9 cellular contexts compared by ENCODE assay signal in the genomic region with DNA sequence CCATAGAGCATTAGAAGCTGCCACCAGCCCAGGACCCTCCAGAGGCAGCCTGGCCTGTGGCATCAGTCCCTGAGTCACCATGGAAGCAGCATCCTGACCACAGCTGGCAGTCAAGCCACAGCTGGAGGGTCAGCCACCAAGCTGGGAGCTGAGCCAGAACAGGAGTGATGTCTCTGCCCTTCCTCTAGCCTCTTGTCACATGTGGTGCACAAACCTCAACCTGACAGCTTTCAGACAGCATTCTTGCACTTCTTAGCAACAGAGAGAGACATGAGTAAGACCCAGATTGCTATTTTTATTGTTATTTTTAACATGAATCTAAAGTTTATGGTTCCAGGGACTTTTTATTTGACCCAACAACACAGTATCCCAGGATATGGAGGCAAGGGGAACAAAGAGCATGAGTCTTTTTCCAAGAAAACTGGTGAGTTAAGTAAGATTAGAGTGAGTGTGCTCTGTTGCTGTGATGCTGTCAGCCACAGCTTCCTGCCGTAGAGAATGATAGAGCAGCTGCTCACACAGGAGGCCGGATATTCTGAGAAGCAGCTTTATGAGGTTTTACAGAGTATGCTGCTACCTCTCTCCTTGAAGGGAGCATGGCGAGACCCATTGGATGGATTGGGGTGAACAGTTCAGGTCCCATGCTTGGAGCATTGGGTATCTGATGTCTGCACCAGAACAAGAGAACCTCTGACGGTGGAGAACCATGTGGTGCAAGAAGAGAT. TPM values are rescaled to one million over a fixed set of nuclear protein-coding genes. Genes with fewer than 3 reads are reported as not detected.
DNase-seq lines count a peak whose midpoint lies in the region; ATAC-seq and TF ChIP-seq lines count a peak whose summit lies in the region.
"Had no signal": no experiment of that assay in that cellular context is flagged by ENCODE, and none has a peak within 500 bp of the region (broad histone marks: within the 10 kb centered on the region; RNA-seq: fewer than 3 reads in every experiment).

No MANE protein-coding gene starts in this region.

- peak; percentile 83 for ATAC-seq in CD8-positive, alpha-beta T cell
- ATAC-seq in GM19467 (IDR thresholded peaks at IDR 0.05; ENCODE audit: unreplicated experiment) (peak; percentile 92), HG03460 (IDR thresholded peaks at IDR 0.05; ENCODE audit: unreplicated experiment) (peak; percentile 94), left lobe of liver (peak; percentile 26)
- peak; percentile 86 for ATAC-seq in activated CD8-positive, alpha-beta T cell treated with anti-CD3 and anti-CD28 coated beads, Interleukin-2, amount 10 ng/mL, durations not matched to agents 7 days and 5 days

- peak overlapping the region; percentile 61 for H3K4me3 Mint-ChIP-seq in CD8-positive, alpha-beta T cell
- H3K4me3 Mint-ChIP-seq in activated CD8-positive, alpha-beta T cell treated with anti-CD3 and anti-CD28 coated beads, Interleukin-2, amount 10 ng/mL, durations not matched to agents 7 days and 5 days = peak overlapping the region; percentile 54

- CTCF ChIA-PET in CD8-positive, alpha-beta T cell (lab: Charles Lee) = interaction anchor here (0.8 to 5.4 kb wide), 22 partner anchors 12 to 104 kb away, joined by 3 to 57 read pairs (median 5); a partner anchor contains a TSS
- CTCF ChIA-PET in activated CD8-positive, alpha-beta T cell treated with anti-CD3 and anti-CD28 coated beads, Interleukin-2, amount 10 ng/mL, durations not matched to agents 7 days and 5 days (lab: Charles Lee) = interaction anchor here (0.9 to 6.9 kb wide), 27 partner anchors 11 to 490 kb away, joined by 3 to 59 read pairs (median 5); a partner anchor contains a TSS

- intact Hi-C loops in CD8-positive, alpha-beta T cell (cut with DNase I, micrococcal nuclease) = loop anchor here (1.0 to 5.0 kb wide), 6 partner anchors 12 to 104 kb away; no protein-coding TSS in a partner anchor

- POLR2A ChIA-PET in CD8-positive, alpha-beta T cell (lab: Charles Lee) = interaction anchor here (0.9 to 6.3 kb wide), 24 partner anchors 8 to 110 kb away, joined by 3 to 44 read pairs (median 4); a partner anchor contains a TSS
- POLR2A ChIA-PET in activated CD8-positive, alpha-beta T cell treated with anti-CD3 and anti-CD28 coated beads, Interleukin-2, amount 10 ng/mL, durations not matched to agents 7 days and 5 days (lab: Charles Lee) = interaction anchor here (0.9 to 4.3 kb wide), 17 partner anchors 8 to 110 kb away, joined by 3 to 50 read pairs (median 4); a partner anchor contains a TSS

- peak overlapping the region; percentile 61 for H3K27ac ChIP-seq in CD8-positive, alpha-beta T cell (ENCODE audit: low read depth, low read length)
- H3K27ac ChIP-seq: epithelial cell of prostate had no signal

- H3K4me3 ChIP-seq in CD8-positive, alpha-beta T cell (ENCODE audit: low read depth, low read length) = no peak overlapping the region

- H3K27me3 ChIP-seq in CD8-positive, alpha-beta T cell (ENCODE audit: insufficient read depth, low read length) = no peaks in the 10 kb centered on the region

- peak in 6 of 7 experiments; percentile 39 to 81 (median 65) for DNase-seq in CD8-positive, alpha-beta T cell
- peak; percentile 91 for DNase-seq in activated CD8-positive, alpha-beta T cell treated with anti-CD3 and anti-CD28 coated beads, Interleukin-2, amount 10 ng/mL, durations not matched to agents 7 days and 5 days
- DNase-seq in left lobe of liver (ENCODE audit: low spot score) = no peak
- DNase-seq in NCI-H1092 (lab: John Stamatoyannopoulos, UW) = no peak
- no peak for DNase-seq in GM19240 (ENCODE audit: insufficient read length, low spot score)
- no peak for DNase-seq in dedifferentiated amniotic fluid mesenchymal stem cell (ENCODE audit: extremely low spot score)

- H3K36me3 ChIP-seq in CD8-positive, alpha-beta T cell (ENCODE audit: insufficient read depth, low read length) = peaks cover 66% of the 10 kb centered on the region

- peaks cover 95% of the 10 kb centered on the region for H3K4me1 Mint-ChIP-seq in CD8-positive, alpha-beta T cell (ENCODE audit: low read depth)
- peaks cover 99% of the 10 kb centered on the region for H3K4me1 Mint-ChIP-seq in activated CD8-positive, alpha-beta T cell treated with anti-CD3 and anti-CD28 coated beads, Interleukin-2, amount 10 ng/mL, durations not matched to agents 7 days and 5 days (ENCODE audit: low read depth)

- peak overlapping the region; percentile 92 for H3K27ac Mint-ChIP-seq in CD8-positive, alpha-beta T cell
- H3K27ac Mint-ChIP-seq in activated CD8-positive, alpha-beta T cell treated with anti-CD3 and anti-CD28 coated beads, Interleukin-2, amount 10 ng/mL, durations not matched to agents 7 days and 5 days = peak overlapping the region; percentile 94

- H3K36me3 Mint-ChIP-seq in CD8-positive, alpha-beta T cell = peaks cover 87% of the 10 kb centered on the region
- H3K36me3 Mint-ChIP-seq in activated CD8-positive, alpha-beta T cell treated with anti-CD3 and anti-CD28 coated beads, Interleukin-2, amount 10 ng/mL, durations not matched to agents 7 days and 5 days (ENCODE audit: low read depth) = peaks cover 98% of the 10 kb centered on the region

- no peak for TF ChIP-seq CTCF in CD8-positive, alpha-beta T cell (IDR thresholded peaks at IDR 0.05)

- no peaks in the 10 kb centered on the region for H3K9me3 Mint-ChIP-seq in CD8-positive, alpha-beta T cell
- no peaks in the 10 kb centered on the region for H3K9me3 Mint-ChIP-seq in activated CD8-positive, alpha-beta T cell treated with anti-CD3 and anti-CD28 coated beads, Interleukin-2, amount 10 ng/mL, durations not matched to agents 7 days and 5 days (ENCODE audit: insufficient read depth)

- peaks cover 99% of the 10 kb centered on the region for H3K4me1 ChIP-seq in CD8-positive, alpha-beta T cell (ENCODE audit: insufficient read depth, low read length)

- no peaks in the 10 kb centered on the region for H3K27me3 Mint-ChIP-seq in CD8-positive, alpha-beta T cell (ENCODE audit: low read depth)
- no peaks in the 10 kb centered on the region for H3K27me3 Mint-ChIP-seq in activated CD8-positive, alpha-beta T cell treated with anti-CD3 and anti-CD28 coated beads, Interleukin-2, amount 10 ng/mL, durations not matched to agents 7 days and 5 days (ENCODE audit: low read depth)

- no peaks in the 10 kb centered on the region for H3K9me3 ChIP-seq in CD8-positive, alpha-beta T cell (ENCODE audit: low read length)

RNA-seq across cellular contexts. Expression of a gene that starts 13.0 kb away (rescaled TPM):
- total RNA-seq in CD8-positive, alpha-beta T cell = 100 to 1,000 TPM; 270 to 304 TPM
- total RNA-seq in activated CD8-positive, alpha-beta T cell treated with anti-CD3 and anti-CD28 coated beads, Interleukin-2, amount 10 ng/mL, durations not matched to agents 7 days and 5 days = 100 to 1,000 TPM; 512 to 516 TPM
- 24.7 TPM for total RNA-seq in left lobe of liver

Comparison
In these comparisons a context has a peak if more than half of its experiments do, and no peak if none do; other contexts are left out.
1. ATAC-seq: peak in every context shown above with its lines; median percentile 94 in HG03460; 92 in GM19467; 86 in activated CD8-positive, alpha-beta T cell treated with anti-CD3 and anti-CD28 coated beads, Interleukin-2, amount 10 ng/mL, durations not matched to agents 7 days and 5 days; 83 in CD8-positive, alpha-beta T cell; 26 in left lobe of liver.
2. DNase-seq: peak in CD8-positive, alpha-beta T cell (6 of 7) and activated CD8-positive, alpha-beta T cell treated with anti-CD3 and anti-CD28 coated beads, Interleukin-2, amount 10 ng/mL, durations not matched to agents 7 days and 5 days (single experiment); none in left lobe of liver (single experiment), NCI-H1092 (single experiment), GM19240 (single experiment) and dedifferentiated amniotic fluid mesenchymal stem cell (single experiment).
3. RNA of a gene that starts 13.0 kb away (total RNA-seq): 512 to 516 TPM in activated CD8-positive, alpha-beta T cell treated with anti-CD3 and anti-CD28 coated beads, Interleukin-2, amount 10 ng/mL, durations not matched to agents 7 days and 5 days and 270 to 304 TPM in CD8-positive, alpha-beta T cell; 24.7 TPM in left lobe of liver (single experiment); every median in the first group is over 10 times any median in the second.